11 cellular contexts compared by ENCODE assay signal in genomic region chr6:76351275-76351674, GRCh38.
A peak's percentile ranks its signal among the peaks of the same experiment; 100 is the strongest.
DNase-seq lines count a peak whose midpoint lies in the region; ATAC-seq, FAIRE-seq and TF ChIP-seq lines count a peak whose summit lies in the region.
"Had no signal": no experiment of that assay in that cellular context is flagged by ENCODE, and none has a peak within 500 bp of the region (broad histone marks: within the 10 kb centered on the region; RNA-seq: fewer than 3 reads in every experiment).

No MANE protein-coding gene starts in this region.

- H3K9me3 ChIP-seq in HepG2 (ENCODE audit: low read length) = no peaks in the 10 kb centered on the region
- H3K9me3 ChIP-seq: ovary had no signal

- ATAC-seq in HepG2 = peak; percentile 76

- H3K4me1 ChIP-seq in HepG2 (ENCODE audit: insufficient read depth, low read length) = no peaks in the 10 kb centered on the region

- peak; percentile 37 for TF ChIP-seq CTCF in HepG2 (CRISPR knock-in tag; IDR thresholded peaks at IDR 0.05)

- H3K27ac ChIP-seq in HepG2 (ENCODE audit: extremely low read length, insufficient read depth, low read length) = no peak overlapping the region
- H3K27ac ChIP-seq: dorsolateral prefrontal cortex, ovary had no signal

- in situ Hi-C loops in HepG2 (cut with HindIII; ENCODE audit: extremely low pct_ligation_motif_present, low pct_unique_long_range_greater_than_20kb) = no loop called here

- POLR2A ChIA-PET in HepG2 (lab: Yijun Ruan, JAX) = no interaction called here

- H3K9ac ChIP-seq in HepG2 (ENCODE audit: insufficient read depth, low read depth, low read length) = no peak overlapping the region

- no peak for TF ChIP-seq POLR2A in HepG2 (IDR thresholded peaks at IDR 0.05; ENCODE audit: insufficient read depth in 1 of 2, low read depth in 2 of 2, low read length in 2 of 2)

- H3K27me3 ChIP-seq in HepG2 (ENCODE audit: control insufficient read depth in 1 of 2, insufficient read depth in 2 of 2, low read length in 2 of 2) = no peaks in the 10 kb centered on the region
- H3K27me3 ChIP-seq: dorsolateral prefrontal cortex, ovary had no signal

- H4K20me1 ChIP-seq in HepG2 (ENCODE audit: insufficient read depth, low read length) = no peaks in the 10 kb centered on the region

- FAIRE-seq in HepG2 (lab: Jason Lieb, UNC) = no peak

- H2AFZ ChIP-seq in HepG2 (ENCODE audit: low read length) = no peak overlapping the region

- no peaks in the 10 kb centered on the region for H3K79me2 ChIP-seq in HepG2 (ENCODE audit: insufficient read depth, low read length)

- intact Hi-C loops in HepG2 (cut with micrococcal nuclease; ENCODE audit: unreplicated experiment) = loop anchor here (1.0 kb wide), 1 partner anchor 416 kb away; no protein-coding TSS in a partner anchor

- DNase-seq in DMS53 (lab: John Stamatoyannopoulos, UW) (peak; percentile 83), HK-2 (ENCODE audit: unreplicated experiment) (peak; percentile 1), SHP77 treated with DMSO at 0.1 percent for 48 hours (lab: John Stamatoyannopoulos, UW) (peak; percentile 4), HepG2 (ENCODE audit: low spot score) (peak; percentile 4), NCI-H187 treated with DMSO at 0.1 percent for 48 hours (lab: John Stamatoyannopoulos, UW) (no peak), NCI-H2107 treated with DMSO at 0.1 percent for 48 hours (lab: John Stamatoyannopoulos, UW; ENCODE audit: unreplicated experiment) (no peak), GDM1 (lab: John Stamatoyannopoulos, UW) (no peak), GM19240 (ENCODE audit: insufficient read length, low spot score) (no peak)
- DNase-seq: dorsolateral prefrontal cortex, NCI-H1436, ovary had no signal

- H3K4me3 ChIP-seq in HepG2 (replicated peaks in 1 of 3; ENCODE audit: insufficient read depth in 1 of 3, low read depth in 2 of 3, low read length in 3 of 3) = no peak overlapping the region
- H3K4me3 ChIP-seq: dorsolateral prefrontal cortex, ovary had no signal

- no TSS peak for BruUV-seq in HepG2 (replicated peaks; lab: Mats Ljungman, UMichigan)

- no peak for TF ChIP-seq EP300 in HepG2 (IDR thresholded peaks at IDR 0.05; ENCODE audit: low read depth in 2 of 2, low read length in 2 of 2)
- TF ChIP-seq EP300 in HepG2 (CRISPR knock-in tag; IDR thresholded peaks at IDR 0.05; ENCODE audit: borderline replicate concordance) = no peak

- CTCF ChIA-PET in HepG2 (lab: Yijun Ruan, JAX; ENCODE audit: low intra/inter-chr PET ratio, low total read pairs) = no interaction called here

- H3K4me2 ChIP-seq in HepG2 (ENCODE audit: low read depth, low read length) = no peak overlapping the region

- no peak for TF ChIP-seq RAD21 in HepG2 (CRISPR knock-in tag; IDR thresholded peaks at IDR 0.05)

- H3K36me3 ChIP-seq in HepG2 (replicated peaks in 1 of 2; ENCODE audit: control insufficient read depth in 1 of 2, insufficient read depth in 2 of 2, low read length in 2 of 2) = no peaks in the 10 kb centered on the region
- H3K36me3 ChIP-seq: ovary had no signal

TF ChIP-seq in HepG2, 621 proteins besides CTCF, POLR2A, EP300 and RAD21:
- TF ChIP-seq ZNF275 (CRISPR knock-in tag; IDR thresholded peaks at IDR 0.05; ENCODE audit: borderline replicate concordance) (no peak), NAIF1 (CRISPR knock-in tag; IDR thresholded peaks at IDR 0.05; ENCODE audit: borderline replicate concordance) (no peak), PLSCR1 (CRISPR knock-in tag; IDR thresholded peaks at IDR 0.05; ENCODE audit: borderline replicate concordance) (no peak), SMC3 (IDR thresholded peaks at IDR 0.05; ENCODE audit: low read length) (peak; percentile 36; the same call in 1 of the 2 replicates), HCFC1 (IDR thresholded peaks at IDR 0.05; ENCODE audit: low read depth, low read length) (no peak), ZSCAN20 (CRISPR knock-in tag; IDR thresholded peaks at IDR 0.05; ENCODE audit: borderline replicate concordance) (no peak), ARNTL (CRISPR knock-in tag; IDR thresholded peaks at IDR 0.05) (no peak), STAG1 (CRISPR knock-in tag; IDR thresholded peaks at IDR 0.05) (peak; percentile 32), ZNF616 (CRISPR knock-in tag; IDR thresholded peaks at IDR 0.05; ENCODE audit: low read depth) (no peak), RERE (CRISPR knock-in tag; IDR thresholded peaks at IDR 0.05; ENCODE audit: low read depth) (no peak)

Comparison
In these comparisons a context has a peak if more than half of its experiments do, and no peak if none do; other contexts are left out.
1. DNase-seq: peak in DMS53 (single experiment), HK-2 (single experiment), SHP77 treated with DMSO at 0.1 percent for 48 hours (single experiment) and HepG2 (single experiment); none in NCI-H187 treated with DMSO at 0.1 percent for 48 hours (single experiment), NCI-H2107 treated with DMSO at 0.1 percent for 48 hours (single experiment), GDM1 (single experiment) and GM19240 (single experiment).